In genomic region chr17:45149669-45150603, GRCh38 we compare ENCODE assay signal across 8 cellular contexts. TPM values are rescaled to one million over a fixed set of nuclear protein-coding genes. Genes with fewer than 3 reads are reported as not detected.
A peak's percentile ranks its signal among the peaks of the same experiment; 100 is the strongest.
DNase-seq lines count a peak whose midpoint lies in the region; ATAC-seq and TF ChIP-seq lines count a peak whose summit lies in the region.

No MANE protein-coding gene starts in this region.

- peak; percentile 18 to 63 (median 44) for DNase-seq in CD4-positive, CD25-positive, alpha-beta regulatory T cell
- DNase-seq in HEK293T (ENCODE audit: extremely low spot score), result no peak
- DNase-seq in SK-MEL-5 (ENCODE audit: low read depth, low spot score), result peak; percentile 52
- DNase-seq in brain microvascular endothelial cell, result peak; percentile 46
- DNase-seq in sigmoid colon, result peak; percentile 90
- DNase-seq in SKM-1 treated with dmso at 0.1 percent for 144 hours (lab: John Stamatoyannopoulos, UW; ENCODE audit: unreplicated experiment), result no peak
- no peak for DNase-seq in cortex of kidney (lab: John Stamatoyannopoulos, UW)

- peak overlapping the region; percentile 96 to 100 (median 98) for H3K4me3 Mint-ChIP-seq in CD4-positive, CD25-positive, alpha-beta regulatory T cell

- peak; percentile 41 for TF ChIP-seq POLR2A in sigmoid colon (IDR thresholded peaks at IDR 0.05)

- in situ Hi-C loops in SK-MEL-5 (cut with HindIII; ENCODE audit: low pct_unique_long_range_greater_than_20kb, low sequenced_read_pairs), result no loop called here
- in situ Hi-C loops in brain microvascular endothelial cell (cut with HindIII; ENCODE audit: low pct_ligation_motif_present, low sequenced_read_pairs), result no loop called here

- no peaks in the 10 kb centered on the region for H3K27me3 ChIP-seq in CD4-positive, CD25-positive, alpha-beta regulatory T cell (ENCODE audit: control insufficient read depth, insufficient read depth, low read length)
- H3K27me3 ChIP-seq in brain microvascular endothelial cell (replicated peaks), result no peaks in the 10 kb centered on the region
- no peaks in the 10 kb centered on the region for H3K27me3 ChIP-seq in sigmoid colon

- H3K36me3 ChIP-seq in CD4-positive, CD25-positive, alpha-beta regulatory T cell (ENCODE audit: control insufficient read depth, insufficient read depth, low read length), result no peaks in the 10 kb centered on the region
- H3K36me3 ChIP-seq in brain microvascular endothelial cell (replicated peaks) (no peaks in the 10 kb centered on the region), sigmoid colon (no peaks in the 10 kb centered on the region)

- H3K27ac ChIP-seq in CD4-positive, CD25-positive, alpha-beta regulatory T cell (ENCODE audit: insufficient read depth, low read length, poor library complexity, severe bottlenecking), result peak overlapping the region; percentile 99
- H3K27ac ChIP-seq in brain microvascular endothelial cell (peak overlapping the region; percentile 74), sigmoid colon (peak overlapping the region; percentile 97 to 99 (median 98))

- peaks cover 0 to 5% (median 0%) of the 10 kb centered on the region in 7 donors for H3K9me3 Mint-ChIP-seq in CD4-positive, CD25-positive, alpha-beta regulatory T cell

- peak overlapping the region; percentile 99 to 100 (median 100) for H3K27ac Mint-ChIP-seq in CD4-positive, CD25-positive, alpha-beta regulatory T cell

- peaks cover 23% of the 10 kb centered on the region for H3K27me3 Mint-ChIP-seq in CD4-positive, CD25-positive, alpha-beta regulatory T cell

- no peaks in the 10 kb centered on the region for H3K36me3 Mint-ChIP-seq in CD4-positive, CD25-positive, alpha-beta regulatory T cell

- H3K4me1 ChIP-seq in CD4-positive, CD25-positive, alpha-beta regulatory T cell (ENCODE audit: control insufficient read depth, insufficient read depth, low read length, poor library complexity, severe bottlenecking), result peaks cover 59% of the 10 kb centered on the region
- peaks cover 6 to 57% (median 43%) of the 10 kb centered on the region in 4 donors for H3K4me1 ChIP-seq in sigmoid colon

- H3K9me3 ChIP-seq in CD4-positive, CD25-positive, alpha-beta regulatory T cell (ENCODE audit: control insufficient read depth in 2 of 2, low read length in 2 of 2), result no peaks in the 10 kb centered on the region
- H3K9me3 ChIP-seq in iPS-18c (ENCODE audit: control insufficient read depth, insufficient read depth, low read length) (no peaks in the 10 kb centered on the region), sigmoid colon (no peaks in the 10 kb centered on the region)

- WGBS in sigmoid colon, 2 donors, result 1 to 2% methylated on average over 56 of the region's 56 CpGs

- H3K4me1 Mint-ChIP-seq in CD4-positive, CD25-positive, alpha-beta regulatory T cell, result peaks cover 19 to 59% (median 38%) of the 10 kb centered on the region in 4 donors

- no peak for TF ChIP-seq EP300 in sigmoid colon (IDR thresholded peaks at IDR 0.05)

- CTCF ChIA-PET in HEK293T (lab: Yijun Ruan, JAX), result interaction anchor here (0.6 to 6.1 kb wide), 13 partner anchors 9 to 82 kb away, joined by 3 to 106 read pairs (median 6); partner anchors contain the start of genes ACBD4 and HEXIM2

- TF ChIP-seq CTCF in brain microvascular endothelial cell (IDR thresholded peaks at IDR 0.05; ENCODE audit: low read depth, low read length, missing control alignments) (no peak), sigmoid colon (IDR thresholded peaks at IDR 0.05) (no peak)

- intact Hi-C loops in sigmoid colon (cut with DNase I), result loop anchor here (1.0 to 10.0 kb wide), 4 partner anchors 17 to 955 kb away; partner anchors contain the start of genes ATXN7L3, MAP3K14 and PLCD3

- peak overlapping the region; percentile 96 for H3K4me3 ChIP-seq in CD4-positive, CD25-positive, alpha-beta regulatory T cell (ENCODE audit: low read depth, low read length)
- H3K4me3 ChIP-seq in brain microvascular endothelial cell (ENCODE audit: low read depth, low read length) (peak overlapping the region; percentile 93), iPS-18c (ENCODE audit: insufficient read depth, low read depth, low read length) (peak overlapping the region; percentile 88), sigmoid colon (peak overlapping the region; percentile 81 to 92 (median 89))

- ATAC-seq in CD4-positive, CD25-positive, alpha-beta regulatory T cell (ENCODE audit: low read depth in 2 of 2), result no peak

- POLR2A ChIA-PET in HEK293T (lab: Yijun Ruan, JAX), result interaction anchor here (0.8 to 8.6 kb wide), 24 partner anchors 8 to 167 kb away, joined by 3 to 345 read pairs (median 7); partner anchors contain the start of genes ACBD4, HEXIM2, MAP3K14 and NMT1

TF ChIP-seq in HEK293T, 16 proteins besides CTCF, POLR2A, EP300 and RAD21:
- no peak for TF ChIP-seq PKNOX1 (IDR thresholded peaks at IDR 0.05)
- peak; percentile 47 for TF ChIP-seq L3MBTL2 (conservative IDR thresholded peaks at IDR 0.05)

RNA-seq across cellular contexts. Expression of gene HEXIM1, which starts 1.7 kb away (rescaled TPM):
- total RNA-seq in CD4-positive, CD25-positive, alpha-beta regulatory T cell, result 88.0 TPM
- polyA plus RNA-seq in CD4-positive, CD25-positive, alpha-beta regulatory T cell, result 1 to 10 TPM; 5.9 to 8.0 (median 6.1) TPM
- 10.6 and 14.4 TPM in 2 replicates for total RNA-seq in SK-MEL-5 (2014; rRNA removed; shearing (Covaris generic))
- 31.6 and 32.3 TPM in 2 replicates for polyA plus RNA-seq in SK-MEL-5 (2015; cell fraction: cytosol; rRNA removed)
- polyA plus RNA-seq in SK-MEL-5 (2015; cell fraction: nucleus; rRNA removed), result 24.4 and 38.3 TPM in 2 replicates
- total RNA-seq in sigmoid colon, result 10 to 100 TPM; 41.0 to 60.9 (median 49.4) TPM
- polyA plus RNA-seq in sigmoid colon, result 10 to 100 TPM; 21.6 to 38.8 (median 24.7) TPM

RNA-seq across cellular contexts. Expression of gene HEXIM2, which starts 11.7 kb away (rescaled TPM):
- total RNA-seq in CD4-positive, CD25-positive, alpha-beta regulatory T cell, result 3.6 TPM
- polyA plus RNA-seq in CD4-positive, CD25-positive, alpha-beta regulatory T cell, result 1 to 10 TPM; 1.9 to 4.1 (median 2.4) TPM
- 14.0 and 14.2 TPM in 2 replicates for total RNA-seq in SK-MEL-5 (2014; rRNA removed; shearing (Covaris generic))
- polyA plus RNA-seq in SK-MEL-5 (2015; cell fraction: cytosol; rRNA removed), result 25.3 and 28.3 TPM in 2 replicates
- 8.8 and 12.9 TPM in 2 replicates for polyA plus RNA-seq in SK-MEL-5 (2015; cell fraction: nucleus; rRNA removed)
- 10 to 100 TPM in 2 of 4 donors, 1 to 10 TPM in 2; 7.5 to 14.7 (median 11.2) TPM for total RNA-seq in sigmoid colon
- polyA plus RNA-seq in sigmoid colon, result 1 to 10 TPM; 1.8 to 7.8 (median 6.6) TPM

RNA-seq across cellular contexts. Expression of gene ACBD4, which starts 14.4 kb away (rescaled TPM):
- 23.6 TPM for total RNA-seq in CD4-positive, CD25-positive, alpha-beta regulatory T cell
- polyA plus RNA-seq in CD4-positive, CD25-positive, alpha-beta regulatory T cell, result 10 to 100 TPM; 13.8 to 17.9 (median 15.0) TPM
- 1.7 and 3.3 TPM in 2 replicates for total RNA-seq in SK-MEL-5 (2014; rRNA removed; shearing (Covaris generic))
- 4.2 and 5.6 TPM in 2 replicates for polyA plus RNA-seq in SK-MEL-5 (2015; cell fraction: cytosol; rRNA removed)
- polyA plus RNA-seq in SK-MEL-5 (2015; cell fraction: nucleus; rRNA removed), result 13.5 and 22.8 TPM in 2 replicates
- total RNA-seq in sigmoid colon, result 10 to 100 TPM; 20.0 to 24.9 (median 21.9) TPM
- polyA plus RNA-seq in sigmoid colon, result 10 to 100 TPM; 13.2 to 36.5 (median 20.1) TPM

RNA-seq across cellular contexts. Expression of gene PLCD3, which starts 17.6 kb away (rescaled TPM):
- 5.5 TPM for total RNA-seq in CD4-positive, CD25-positive, alpha-beta regulatory T cell
- 1 to 10 TPM in 1 of 4 donors, under 1 TPM in 3; 0.15 to 1.5 (median 0.42) TPM for polyA plus RNA-seq in CD4-positive, CD25-positive, alpha-beta regulatory T cell
- 4.0 and 9.8 TPM in 2 replicates for total RNA-seq in SK-MEL-5 (2014; rRNA removed; shearing (Covaris generic))
- polyA plus RNA-seq in SK-MEL-5 (2015; cell fraction: cytosol; rRNA removed), result 31.2 and 36.3 TPM in 2 replicates
- polyA plus RNA-seq in SK-MEL-5 (2015; cell fraction: nucleus; rRNA removed), result 20.6 and 47.6 TPM in 2 replicates
- 10 to 100 TPM; 27.4 to 45.7 (median 33.9) TPM for total RNA-seq in sigmoid colon
- 100 to 1,000 TPM; 114 to 274 (median 137) TPM for polyA plus RNA-seq in sigmoid colon

Comparison
In these comparisons a context has a peak if more than half of its experiments do, and no peak if none do; other contexts are left out.
1. DNase-seq: peak in CD4-positive, CD25-positive, alpha-beta regulatory T cell (3 of 3), SK-MEL-5 (single experiment), brain microvascular endothelial cell (single experiment) and sigmoid colon (single experiment); none in HEK293T (single experiment), SKM-1 treated with dmso at 0.1 percent for 144 hours (single experiment) and cortex of kidney (single experiment).
2. Peak in every context shown above with its lines, with median percentiles within 50 percentile points of each other: H3K27ac ChIP-seq and H3K4me3 ChIP-seq.